In the genomic region with DNA sequence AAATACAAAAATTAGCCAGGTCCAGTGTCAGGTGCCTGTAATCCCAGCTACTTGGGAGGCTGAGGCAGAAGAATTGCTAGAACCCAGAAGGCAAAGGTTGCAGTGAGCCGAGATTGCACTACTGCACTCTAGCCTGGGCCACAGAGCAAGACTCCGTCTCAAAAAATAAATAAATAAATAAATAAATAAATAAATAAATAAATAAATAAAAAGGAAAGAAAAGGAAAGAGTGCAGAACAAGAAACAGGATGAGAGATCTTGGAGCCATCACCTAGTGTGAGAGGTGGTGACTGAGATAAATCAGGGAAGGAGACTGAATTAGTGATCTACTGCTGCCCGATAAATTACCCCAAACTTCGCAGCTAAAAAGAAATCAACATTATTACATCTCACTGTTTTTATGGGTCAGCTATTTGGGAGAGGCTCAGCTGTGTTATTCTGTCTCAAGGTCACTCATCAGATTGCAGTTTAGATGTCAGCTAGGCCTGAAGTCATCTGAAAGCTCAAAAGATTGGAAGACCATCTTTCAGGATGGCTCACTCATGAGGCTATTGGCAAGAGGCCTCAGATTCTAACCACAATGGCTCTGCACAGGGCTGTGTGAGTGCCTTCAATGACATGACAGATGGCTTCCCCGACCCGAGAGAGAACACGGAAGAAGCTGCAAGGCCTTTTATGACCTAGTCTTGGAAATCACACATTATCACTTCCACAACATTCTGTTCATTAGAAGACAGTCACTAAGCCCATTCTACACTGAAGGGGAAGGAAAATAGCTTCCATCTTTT, we compare ENCODE assay signal across 1 cellular context.
TF ChIP-seq lines count a peak whose summit lies in the region.

No MANE protein-coding gene starts in this region.

TF ChIP-seq in HEK293, 187 proteins besides CTCF, POLR2A, EP300 and RAD21 (continued from another document):
- TF ChIP-seq, protein P1, sequence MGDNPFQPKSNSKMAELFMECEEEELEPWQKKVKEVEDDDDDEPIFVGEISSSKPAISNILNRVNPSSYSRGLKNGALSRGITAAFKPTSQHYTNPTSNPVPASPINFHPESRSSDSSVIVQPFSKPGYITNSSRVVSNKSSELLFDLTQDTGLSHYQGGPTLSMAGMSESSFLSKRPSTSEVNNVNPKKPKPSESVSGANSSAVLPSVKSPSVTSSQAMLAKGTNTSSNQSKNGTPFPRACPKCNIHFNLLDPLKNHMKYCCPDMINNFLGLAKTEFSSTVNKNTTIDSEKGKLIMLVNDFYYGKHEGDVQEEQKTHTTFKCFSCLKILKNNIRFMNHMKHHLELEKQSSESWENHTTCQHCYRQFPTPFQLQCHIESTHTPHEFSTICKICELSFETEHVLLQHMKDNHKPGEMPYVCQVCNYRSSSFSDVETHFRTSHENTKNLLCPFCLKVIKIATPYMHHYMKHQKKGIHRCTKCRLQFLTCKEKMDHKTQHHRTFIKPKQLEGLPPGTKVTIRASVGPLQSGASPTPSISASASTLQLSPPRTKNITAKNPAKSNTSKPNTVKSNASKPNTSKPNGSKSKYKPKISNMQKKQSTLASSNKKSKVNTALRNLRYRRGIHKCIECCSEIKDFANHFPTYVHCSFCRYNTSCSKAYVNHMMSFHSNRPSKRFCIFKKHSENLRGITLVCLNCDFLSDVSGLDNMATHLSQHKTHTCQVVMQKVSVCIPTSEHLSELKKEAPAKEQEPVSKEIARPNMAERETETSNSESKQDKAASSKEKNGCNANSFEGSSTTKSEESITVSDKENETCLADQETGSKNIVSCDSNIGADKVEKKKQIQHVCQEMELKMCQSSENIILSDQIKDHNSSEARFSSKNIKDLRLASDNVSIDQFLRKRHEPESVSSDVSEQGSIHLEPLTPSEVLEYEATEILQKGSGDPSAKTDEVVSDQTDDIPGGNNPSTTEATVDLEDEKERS (tag by site-specific recombination; IDR thresholded peaks at IDR 0.05) = no peak
- TF ChIP-seq ZNF155 (tag by site-specific recombination; IDR thresholded peaks at IDR 0.05) (no peak), ZNF426 (tag by site-specific recombination; IDR thresholded peaks at IDR 0.05) (peak; percentile 95), ZSCAN16 (tag by site-specific recombination; IDR thresholded peaks at IDR 0.05) (no peak), ZNF311 (tag by site-specific recombination; IDR thresholded peaks at IDR 0.05; ENCODE audit: borderline replicate concordance) (no peak), ZNF623 (tag by site-specific recombination; IDR thresholded peaks at IDR 0.05) (peak; percentile 85), ZNF629 (tag by site-specific recombination; IDR thresholded peaks at IDR 0.05) (peak; percentile 71), GLIS1 (tag by site-specific recombination; IDR thresholded peaks at IDR 0.05) (no peak)
